31 cellular contexts compared by ENCODE assay signal in the genomic region with DNA sequence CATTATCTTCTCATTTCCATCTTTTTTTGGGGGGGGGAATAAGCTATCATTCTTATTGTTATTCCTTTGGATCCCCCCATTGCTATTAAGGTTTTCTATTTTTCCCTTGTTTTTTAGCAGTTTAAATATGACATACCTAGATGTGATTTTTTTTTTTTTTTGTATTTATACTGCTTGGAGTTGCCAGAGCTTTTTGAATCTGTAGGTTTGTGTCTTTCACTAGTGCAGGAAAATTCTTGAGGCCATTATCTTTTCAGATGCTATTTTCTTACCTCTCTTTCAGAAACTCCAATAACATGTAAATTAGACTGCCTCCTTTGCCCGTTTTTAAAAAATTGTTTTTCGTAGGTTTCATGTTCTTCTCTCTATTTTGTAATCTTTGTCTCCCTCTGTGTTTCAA.
"Had no signal": no experiment of that assay in that cellular context is flagged by ENCODE, and none has a peak within 500 bp of the region (broad histone marks: within the 10 kb centered on the region; RNA-seq: fewer than 3 reads in every experiment).

No MANE protein-coding gene starts in this region.

- H3K27me3 ChIP-seq: ascending aorta, cardiac muscle cell, colonic mucosa had no signal

- H3K9me3 Mint-ChIP-seq: activated B cell treated with CpG ODN at 0.5 μM for 24 hours; activated CD4-positive, alpha-beta memory T cell treated with anti-CD3 and anti-CD28 coated beads for 36 hours; activated CD4-positive, alpha-beta T cell treated with anti-CD3 and anti-CD28 coated beads, Interleukin-2, amount 10 ng/mL, durations not matched to agents 24 days and 14 days; activated CD8-positive, alpha-beta T cell treated with anti-CD3 and anti-CD28 coated beads for 36 hours; activated naive CD4-positive, alpha-beta T cell treated with anti-CD3 and anti-CD28 coated beads, Interleukin-2, amount 10 ng/mL, durations not matched to agents 7 days and 5 days; activated T-cell treated with anti-CD3 and anti-CD28 coated beads, Interleukin-2, amount 50 U/mL, for 4 hours; activated T-helper 2 cell treated with anti-CD3 and anti-CD28 coated beads, Interferon-gamma antibody, Interleukin-2, Interleukin-4, amounts not matched to agents 10 μg/mL and 5 μg/mL and 100 μg/mL, durations not matched to agents 14 hours and 24 hours and 36 hours; central memory CD8-positive, alpha-beta T cell; T-cell; T-helper 2 cell treated with Interferon-gamma antibody and Interleukin-4, amounts not matched to agents 5 μg/mL and 100 μg/mL, for 36 hours had no signal

- H3K9me3 ChIP-seq: ascending aorta, colonic mucosa had no signal

- H3K4me1 ChIP-seq: ascending aorta, colonic mucosa had no signal

- H3K27ac ChIP-seq: ascending aorta, cardiac muscle cell, colonic mucosa had no signal

- H3K4me3 Mint-ChIP-seq: activated B cell treated with CpG ODN at 0.5 μM for 24 hours; activated CD4-positive, alpha-beta memory T cell treated with anti-CD3 and anti-CD28 coated beads for 36 hours; activated CD4-positive, alpha-beta T cell treated with anti-CD3 and anti-CD28 coated beads, Interleukin-2, amount 10 ng/mL, durations not matched to agents 24 days and 14 days; activated CD8-positive, alpha-beta T cell treated with anti-CD3 and anti-CD28 coated beads for 36 hours; activated naive CD4-positive, alpha-beta T cell treated with anti-CD3 and anti-CD28 coated beads, Interleukin-2, amount 10 ng/mL, durations not matched to agents 7 days and 5 days; activated naive CD8-positive, alpha-beta T cell; activated T-cell treated with anti-CD3 and anti-CD28 coated beads, Interleukin-2, amount 50 U/mL, for 4 hours; central memory CD8-positive, alpha-beta T cell; T-cell; T-helper 2 cell treated with Interferon-gamma antibody and Interleukin-4, amounts not matched to agents 5 μg/mL and 100 μg/mL, for 36 hours had no signal

- ATAC-seq: activated CD8-positive, alpha-beta T cell treated with anti-CD3 and anti-CD28 coated beads for 36 hours; activated T-cell treated with anti-CD3 and anti-CD28 coated beads, Interleukin-2, amount 50 U/mL, for 4 hours; T-cell had no signal

- H3K36me3 Mint-ChIP-seq: activated naive CD4-positive, alpha-beta T cell treated with anti-CD3 and anti-CD28 coated beads, Interleukin-2, amount 10 ng/mL, durations not matched to agents 7 days and 5 days had no signal

- H3K27me3 Mint-ChIP-seq: activated B cell treated with CpG ODN at 0.5 μM for 24 hours; activated CD4-positive, alpha-beta memory T cell treated with anti-CD3 and anti-CD28 coated beads for 36 hours; activated CD4-positive, alpha-beta T cell treated with anti-CD3 and anti-CD28 coated beads, Interleukin-2, amount 10 ng/mL, durations not matched to agents 24 days and 14 days; activated CD8-positive, alpha-beta T cell treated with anti-CD3 and anti-CD28 coated beads for 36 hours; activated naive CD4-positive, alpha-beta T cell treated with anti-CD3 and anti-CD28 coated beads, Interleukin-2, amount 10 ng/mL, durations not matched to agents 7 days and 5 days; activated naive CD8-positive, alpha-beta T cell; brain; central memory CD8-positive, alpha-beta T cell; T-cell had no signal

- H3K36me3 ChIP-seq: ascending aorta, cardiac muscle cell, colonic mucosa had no signal

- H3K4me3 ChIP-seq: ascending aorta, cardiac muscle cell, colonic mucosa had no signal

- H3K4me1 Mint-ChIP-seq: activated B cell treated with CpG ODN at 0.5 μM for 24 hours; activated naive CD4-positive, alpha-beta T cell treated with anti-CD3 and anti-CD28 coated beads, Interleukin-2, amount 10 ng/mL, durations not matched to agents 7 days and 5 days; brain had no signal

- DNase-seq: activated B cell treated with CpG ODN at 0.5 μM for 24 hours; activated CD4-positive, alpha-beta memory T cell treated with anti-CD3 and anti-CD28 coated beads for 36 hours; activated CD4-positive, alpha-beta T cell treated with anti-CD3 and anti-CD28 coated beads for 4 hours; activated CD4-positive, alpha-beta T cell treated with anti-CD3 and anti-CD28 coated beads, Interleukin-2, amount 10 ng/mL, durations not matched to agents 24 days and 14 days; activated CD4-positive, alpha-beta T cell treated with anti-CD3 and anti-CD28 coated beads, Interleukin-2, amount 50 U/mL, for 1 hour; activated CD4-positive, alpha-beta T cell treated with anti-CD3 and anti-CD28 coated beads, Interleukin-2, amount 50 U/mL, for 4 hours; activated CD4-positive, CD25-positive, alpha-beta regulatory T cell treated with anti-CD3 and anti-CD28 coated beads, Interleukin-2, amount 50 U/mL, for 72 hours; activated CD8-positive, alpha-beta memory T cell treated with anti-CD3 and anti-CD28 coated beads, Interleukin-2, amount 50 U/mL, for 4 hours; activated CD8-positive, alpha-beta T cell treated with anti-CD3 and anti-CD28 coated beads for 36 hours; activated effector memory CD4-positive, alpha-beta T cell treated with Interleukin-2 at 50 U/mL for 16 hours; activated gamma-delta T cell; activated naive CD4-positive, alpha-beta T cell treated with anti-CD3 and anti-CD28 coated beads, Interleukin-2, amount 10 ng/mL, durations not matched to agents 7 days and 5 days; activated naive CD4-positive, alpha-beta T cell treated with Interleukin-2 at 50 U/mL for 16 hours; activated T-cell treated with anti-CD3 and anti-CD28 coated beads for 4 hours; activated T-cell treated with anti-CD3 and anti-CD28 coated beads, Interleukin-2, amount 50 U/mL, for 1 hour; activated T-cell treated with anti-CD3 and anti-CD28 coated beads, Interleukin-2, amount 50 U/mL, for 4 hours; amygdala; anterior cingulate cortex; caudate nucleus; cerebellar nuclear complex; colonic mucosa; T-cell; T-helper 2 cell; T-helper 9 cell had no signal

- H3K27ac Mint-ChIP-seq: activated B cell treated with CpG ODN at 0.5 μM for 24 hours; activated CD4-positive, alpha-beta memory T cell treated with anti-CD3 and anti-CD28 coated beads for 36 hours; activated CD4-positive, alpha-beta T cell treated with anti-CD3 and anti-CD28 coated beads, Interleukin-2, amount 10 ng/mL, durations not matched to agents 24 days and 14 days; activated CD8-positive, alpha-beta T cell treated with anti-CD3 and anti-CD28 coated beads for 36 hours; activated naive CD4-positive, alpha-beta T cell treated with anti-CD3 and anti-CD28 coated beads, Interleukin-2, amount 10 ng/mL, durations not matched to agents 7 days and 5 days; activated naive CD8-positive, alpha-beta T cell; activated T-helper 2 cell treated with anti-CD3 and anti-CD28 coated beads, Interferon-gamma antibody, Interleukin-2, Interleukin-4, amounts not matched to agents 10 μg/mL and 5 μg/mL and 100 μg/mL, durations not matched to agents 14 hours and 24 hours and 36 hours; brain; T-cell; T-helper 2 cell treated with Interferon-gamma antibody and Interleukin-4, amounts not matched to agents 5 μg/mL and 100 μg/mL, for 36 hours had no signal
